1 cellular context compared by ENCODE assay signal in the genomic region with DNA sequence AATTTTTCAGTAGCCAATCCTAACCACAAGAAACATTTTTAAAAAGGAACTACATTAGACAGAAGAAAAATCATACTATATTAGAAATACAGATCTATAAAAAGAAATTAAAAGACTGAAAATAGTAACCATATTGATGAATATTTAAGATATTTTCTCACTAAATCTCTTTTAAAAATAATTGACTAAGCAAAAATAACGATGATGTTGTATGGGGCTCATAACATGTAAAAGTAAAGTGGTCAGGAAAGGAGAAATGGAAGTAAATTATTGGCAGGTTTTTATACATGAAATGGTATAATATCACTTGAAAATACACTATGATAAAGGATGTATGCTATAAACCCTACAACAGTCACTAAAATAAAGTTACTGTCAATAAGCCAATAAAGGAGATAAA.
TF ChIP-seq lines count a peak whose summit lies in the region.

No MANE protein-coding gene starts in this region.

TF ChIP-seq in WTC11, 78 proteins besides CTCF, POLR2A, EP300 and RAD21 (continued from another document):
- TF ChIP-seq, protein P1, sequence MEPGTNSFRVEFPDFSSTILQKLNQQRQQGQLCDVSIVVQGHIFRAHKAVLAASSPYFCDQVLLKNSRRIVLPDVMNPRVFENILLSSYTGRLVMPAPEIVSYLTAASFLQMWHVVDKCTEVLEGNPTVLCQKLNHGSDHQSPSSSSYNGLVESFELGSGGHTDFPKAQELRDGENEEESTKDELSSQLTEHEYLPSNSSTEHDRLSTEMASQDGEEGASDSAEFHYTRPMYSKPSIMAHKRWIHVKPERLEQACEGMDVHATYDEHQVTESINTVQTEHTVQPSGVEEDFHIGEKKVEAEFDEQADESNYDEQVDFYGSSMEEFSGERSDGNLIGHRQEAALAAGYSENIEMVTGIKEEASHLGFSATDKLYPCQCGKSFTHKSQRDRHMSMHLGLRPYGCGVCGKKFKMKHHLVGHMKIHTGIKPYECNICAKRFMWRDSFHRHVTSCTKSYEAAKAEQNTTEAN (CRISPR knock-in tag; IDR thresholded peaks at IDR 0.05) = no peak
- TF ChIP-seq, protein P2, sequence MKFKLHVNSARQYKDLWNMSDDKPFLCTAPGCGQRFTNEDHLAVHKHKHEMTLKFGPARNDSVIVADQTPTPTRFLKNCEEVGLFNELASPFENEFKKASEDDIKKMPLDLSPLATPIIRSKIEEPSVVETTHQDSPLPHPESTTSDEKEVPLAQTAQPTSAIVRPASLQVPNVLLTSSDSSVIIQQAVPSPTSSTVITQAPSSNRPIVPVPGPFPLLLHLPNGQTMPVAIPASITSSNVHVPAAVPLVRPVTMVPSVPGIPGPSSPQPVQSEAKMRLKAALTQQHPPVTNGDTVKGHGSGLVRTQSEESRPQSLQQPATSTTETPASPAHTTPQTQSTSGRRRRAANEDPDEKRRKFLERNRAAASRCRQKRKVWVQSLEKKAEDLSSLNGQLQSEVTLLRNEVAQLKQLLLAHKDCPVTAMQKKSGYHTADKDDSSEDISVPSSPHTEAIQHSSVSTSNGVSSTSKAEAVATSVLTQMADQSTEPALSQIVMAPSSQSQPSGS (CRISPR knock-in tag; IDR thresholded peaks at IDR 0.05; ENCODE audit: borderline replicate concordance, low read depth) = no peak
